ENCODE assay signal across 8 cellular contexts in the genomic region with DNA sequence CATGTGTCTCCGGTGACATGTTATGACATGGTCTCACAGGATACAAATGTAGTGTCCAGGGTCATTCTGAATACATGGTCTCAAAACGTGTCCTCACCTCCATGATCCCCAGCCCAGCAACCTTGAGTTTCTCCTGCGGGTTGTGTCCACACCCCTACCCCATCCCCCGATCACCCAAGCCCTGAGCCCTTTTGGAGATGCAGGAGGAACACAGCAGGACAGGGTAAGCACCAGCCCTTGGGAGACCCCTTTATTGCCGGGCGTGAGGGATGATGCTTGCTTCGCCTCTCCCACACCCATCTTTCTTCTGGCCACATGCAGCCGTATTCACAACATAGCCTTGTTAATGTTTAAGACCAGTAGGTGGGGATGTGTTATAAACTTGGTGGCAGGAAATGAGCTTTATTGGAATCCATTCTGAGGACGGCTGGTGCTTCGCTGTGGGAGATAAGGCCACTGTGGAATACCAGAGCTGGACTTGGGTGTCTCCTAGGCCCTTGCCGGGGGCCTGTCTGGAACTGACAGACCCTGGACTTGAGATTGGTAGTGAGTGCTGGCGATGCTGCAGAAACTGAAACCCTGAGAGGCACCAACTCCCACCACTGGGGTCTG. TPM values are rescaled to one million over a fixed set of nuclear protein-coding genes. Genes with fewer than 3 reads are reported as not detected.
DNase-seq lines count a peak whose midpoint lies in the region; TF ChIP-seq lines count a peak whose summit lies in the region.

No MANE protein-coding gene starts in this region.

- no peak overlapping the region for H3K9ac ChIP-seq in OCI-LY1 (ENCODE audit: low read length)

- H3K9me2 ChIP-seq in OCI-LY1 (ENCODE audit: low read depth, low read length), result no peaks in the 10 kb centered on the region

- no peaks in the 10 kb centered on the region for H3K79me2 ChIP-seq in OCI-LY1 (ENCODE audit: insufficient read depth, low read length)

- no peak for TF ChIP-seq EP300 in ovary (IDR thresholded peaks at IDR 0.05)

- peaks cover 3% of the 10 kb centered on the region; the same call in 1 of the 2 replicates for H3K27me3 ChIP-seq in OCI-LY1 (ENCODE audit: insufficient read depth, low read length)
- no peaks in the 10 kb centered on the region for H3K27me3 ChIP-seq in ovary
- H3K27me3 ChIP-seq in tibial artery, result peaks cover 0 to 76% of the 10 kb centered on the region in 2 donors
- H3K27me3 ChIP-seq in vagina, result peaks cover 12% of the 10 kb centered on the region

- TF ChIP-seq POLR2A in ovary (IDR thresholded peaks at IDR 0.05), result no peak
- TF ChIP-seq POLR2A in vagina (IDR thresholded peaks at IDR 0.05), result no peak

- H3K36me3 ChIP-seq in OCI-LY1 (ENCODE audit: insufficient read depth, low read length) (no peaks in the 10 kb centered on the region), ovary (no peaks in the 10 kb centered on the region), tibial artery (no peaks in the 10 kb centered on the region), vagina (no peaks in the 10 kb centered on the region)

- no peaks in the 10 kb centered on the region for H3F3A ChIP-seq in OCI-LY1 (ENCODE audit: insufficient read depth, low read length)

- H3K4me2 ChIP-seq in OCI-LY1 (ENCODE audit: low read length), result no peak overlapping the region

- peak; percentile 24; the same call in 1 of the 2 replicates for TF ChIP-seq CTCF in OCI-LY1 (IDR thresholded peaks at IDR 0.05; ENCODE audit: low read length)
- TF ChIP-seq CTCF in fibroblast of the aortic adventitia (IDR thresholded peaks at IDR 0.05; ENCODE audit: insufficient read depth, low read length), result no peak
- TF ChIP-seq CTCF in ovary (IDR thresholded peaks at IDR 0.05), result no peak
- no peak for TF ChIP-seq CTCF in tibial artery (IDR thresholded peaks at IDR 0.05)
- TF ChIP-seq CTCF in vagina (IDR thresholded peaks at IDR 0.05), result no peak

- H3K9me3 ChIP-seq in OCI-LY1 (ENCODE audit: low read length), result no peaks in the 10 kb centered on the region
- no peaks in the 10 kb centered on the region for H3K9me3 ChIP-seq in ovary
- no peaks in the 10 kb centered on the region for H3K9me3 ChIP-seq in tibial artery
- no peaks in the 10 kb centered on the region for H3K9me3 ChIP-seq in vagina

- H3K27ac ChIP-seq in OCI-LY1 (ENCODE audit: low read depth, low read length, poor library complexity, severe bottlenecking), result no peak overlapping the region
- H3K27ac ChIP-seq in ovary, result no peak overlapping the region
- H3K27ac ChIP-seq in tibial artery, result no peak overlapping the region
- H3K27ac ChIP-seq in vagina, result no peak overlapping the region

- H3K4me1 ChIP-seq in OCI-LY1 (ENCODE audit: insufficient read depth, low read length, severe bottlenecking) (no peaks in the 10 kb centered on the region), ovary (ENCODE audit: insufficient read depth) (peaks cover 8% of the 10 kb centered on the region), tibial artery (peaks cover 0 to 22% (median 21%) of the 10 kb centered on the region in 4 donors), vagina (peaks cover 20% of the 10 kb centered on the region)

- no peaks in the 10 kb centered on the region for H4K20me1 ChIP-seq in OCI-LY1 (ENCODE audit: insufficient read depth, low read length)

- H3K4me3 ChIP-seq in OCI-LY1 (ENCODE audit: low read depth, low read length, poor library complexity, severe bottlenecking) (no peak overlapping the region), fibroblast of the aortic adventitia (ENCODE audit: low read depth, low read length) (no peak overlapping the region), ovary (no peak overlapping the region), tibial artery (no peak overlapping the region), vagina (no peak overlapping the region)

- H2AFZ ChIP-seq in OCI-LY1 (ENCODE audit: low read length), result no peak overlapping the region

- intact Hi-C loops in ovary (cut with DNase I), result no loop called here
- intact Hi-C loops in tibial artery (cut with DNase I; ENCODE audit: low total_unique reads), result no loop called here
- intact Hi-C loops in vagina (cut with DNase I), result no loop called here

- DNase-seq in A172 (ENCODE audit: low spot score) (peak; percentile 33), GM03348 (ENCODE audit: low spot score) (peak; percentile 51), fibroblast of the aortic adventitia (ENCODE audit: low read depth) (peak; percentile 9), GM19238 (ENCODE audit: insufficient read length, low spot score) (no peak), ovary (no peak), tibial artery (no peak), vagina (ENCODE audit: extremely low spot score in 2 of 2) (no peak)

- 18 to 20% (median 19%) methylated on average over 12 of the region's 12 CpGs for whole genome bisulfite sequencing in ovary, 3 donors

RNA-seq across cellular contexts. Expression of gene TMEM132E, which starts 5.5 kb away (rescaled TPM):
- total RNA-seq in A172 (2014; rRNA removed; shearing (Covaris generic)), result not detected in 2 replicates
- total RNA-seq in fibroblast of the aortic adventitia (ENCODE audit: low replicate concordance) (under 0.01 and 0.74 TPM in 2 replicates), ovary (under 1 TPM in 5 of 7 donors, not detected in 2; 0.10 to 0.40 (median 0.20) TPM), vagina (not detected)
- polyA plus RNA-seq in ovary, result under 1 TPM; 0.08 to 0.22 TPM

Comparison
In these comparisons a context has a peak if more than half of its experiments do, and no peak if none do; other contexts are left out.
1. DNase-seq: peak in A172 (single experiment), GM03348 (single experiment) and fibroblast of the aortic adventitia (single experiment); none in GM19238 (single experiment), ovary (0 of 5), tibial artery (0 of 2) and vagina (0 of 2).